Comparison of ENCODE assay signal across 1 cellular context in the genomic region with DNA sequence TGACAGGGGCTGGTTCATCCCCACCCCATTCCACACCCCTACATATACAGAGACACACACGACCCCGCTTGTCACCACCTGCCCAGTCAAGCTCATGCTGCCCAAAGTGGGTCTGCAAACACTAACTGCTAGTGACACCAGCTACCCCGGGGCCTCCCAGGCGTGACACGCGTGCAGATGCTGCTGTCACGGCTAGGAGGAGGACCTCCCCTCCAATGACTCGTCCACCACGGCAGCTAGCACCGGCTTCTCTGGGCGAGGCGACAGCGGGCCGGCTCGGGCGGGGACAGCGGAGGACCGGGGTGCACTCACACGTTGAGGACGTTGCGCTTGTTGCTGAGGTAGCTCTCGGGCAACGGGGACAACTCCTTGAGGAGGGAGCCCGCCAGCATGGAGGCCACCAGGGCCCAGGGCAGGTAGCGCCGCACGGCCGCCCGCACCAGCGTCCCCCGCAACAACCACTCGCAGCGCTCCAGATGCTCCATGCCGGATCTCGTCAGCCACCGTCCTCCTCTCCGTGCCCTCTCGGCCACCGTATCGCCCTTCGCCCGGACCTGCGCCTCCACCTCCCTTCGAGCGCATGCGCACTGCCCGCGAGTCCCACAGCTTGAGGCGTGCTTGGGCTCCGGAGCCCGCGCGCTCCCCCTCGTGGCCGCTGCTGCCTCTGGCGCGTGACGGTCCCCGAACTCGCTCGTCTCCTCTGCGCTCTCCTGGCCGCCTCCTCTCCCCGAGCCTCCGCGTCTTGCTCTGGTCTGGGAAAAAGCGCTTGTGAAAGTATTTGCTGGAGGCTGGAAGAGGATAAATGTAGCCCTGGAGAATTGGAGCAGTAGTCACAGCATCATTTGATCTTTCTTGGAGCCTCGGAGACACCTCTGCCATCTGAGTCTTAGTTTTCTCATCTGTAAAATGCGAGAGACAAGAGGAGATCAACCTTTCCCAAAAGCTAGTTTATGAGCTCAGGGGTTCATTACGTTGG.
TF ChIP-seq lines count a peak whose summit lies in the region.

Gene FITM2, minus strand, starts transcription at position 539 of the 976 bp plus-strand sequence. Its CDS starts 54 bp downstream, at position 485.

TF ChIP-seq in K562, 482 proteins besides CTCF, POLR2A, EP300 and RAD21 (continued from another document and continues in another):
- TF ChIP-seq CBFA2T3 (IDR thresholded peaks at IDR 0.05) (0 out of 2 replicates have a peak, but pooled peaks have one; percentile 19), DACH1 (IDR thresholded peaks at IDR 0.05; ENCODE audit: partially characterized antibody) (no peak), LARP7 (IDR thresholded peaks at IDR 0.05) (no peak; the same call in 1 of the 2 replicates), ZNF507 (tag; conservative IDR thresholded peaks at IDR 0.05) (no peak), CSDE1 (IDR thresholded peaks at IDR 0.05) (no peak), IFI16 (CRISPR knock-in tag; IDR thresholded peaks at IDR 0.05) (no peak), TRIM24 (IDR thresholded peaks at IDR 0.05) (no peak; a peak in 1 of 4 replicates), KDM4B (IDR thresholded peaks at IDR 0.05; ENCODE audit: borderline replicate concordance in 2 of 2, low read depth in 1 of 2) (no peak), ZC3H8 (IDR thresholded peaks at IDR 0.05) (no peak), HNRNPLL (IDR thresholded peaks at IDR 0.05; ENCODE audit: low read depth, low read length, poor library complexity, severe bottlenecking) (peak; percentile 63), ZNF311 (CRISPR knock-in tag; IDR thresholded peaks at IDR 0.05) (no peak), SMAD3 (CRISPR knock-in tag; conservative IDR thresholded peaks at IDR 0.05) (no peak), TAL1 (IDR thresholded peaks at IDR 0.05) (no peak), ELF2 (CRISPR knock-in tag; IDR thresholded peaks at IDR 0.05) (no peak), CLOCK (CRISPR knock-in tag; IDR thresholded peaks at IDR 0.05; ENCODE audit: borderline replicate concordance) (no peak), SMARCC2 (IDR thresholded peaks at IDR 0.05; ENCODE audit: low read depth) (no peak), SLC30A9 (CRISPR knock-in tag; IDR thresholded peaks at IDR 0.05) (no peak), ZNF717 (CRISPR knock-in tag; IDR thresholded peaks at IDR 0.05) (no peak), CREM (IDR thresholded peaks at IDR 0.05; ENCODE audit: low read depth) (peak; percentile 74; the same call in 1 of the 2 replicates), ZNF239 (CRISPR knock-in tag; IDR thresholded peaks at IDR 0.05) (no peak), BRD9 (IDR thresholded peaks at IDR 0.05; ENCODE audit: low read depth, partially characterized antibody) (no peak), POLR2AphosphoS2 (IDR thresholded peaks at IDR 0.05; ENCODE audit: low read length) (no peak), TCF7L2 (IDR thresholded peaks at IDR 0.05; ENCODE audit: low read depth, low read length) (no peak), TEAD4 (IDR thresholded peaks at IDR 0.05; ENCODE audit: low read length) (no peak), TEAD4 (CRISPR knock-in tag; IDR thresholded peaks at IDR 0.05; ENCODE audit: borderline replicate concordance) (no peak), TARDBP (IDR thresholded peaks at IDR 0.05) (peak; percentile 58; the same call in 1 of the 2 replicates), CHD1 (IDR thresholded peaks at IDR 0.05; ENCODE audit: low read length) (no peak), EGR1 (conservative IDR thresholded peaks at IDR 0.05) (0 out of 2 replicates have a peak, but pooled peaks have one; percentile 10), MYNN (IDR thresholded peaks at IDR 0.05) (no peak), MYNN (CRISPR knock-in tag; IDR thresholded peaks at IDR 0.05) (no peak), SREBF1 (IDR thresholded peaks at IDR 0.05; ENCODE audit: borderline replicate concordance, low read depth, low read length) (no peak), MCM2 (IDR thresholded peaks at IDR 0.05; ENCODE audit: low read depth) (no peak), FOXA1 (IDR thresholded peaks at IDR 0.05; ENCODE audit: borderline replicate concordance) (no peak), KLF6 (CRISPR knock-in tag; IDR thresholded peaks at IDR 0.05; ENCODE audit: borderline replicate concordance) (no peak), RBM15 (IDR thresholded peaks at IDR 0.05; ENCODE audit: insufficient read depth, low read length) (no peak)
- TF ChIP-seq, protein P1, sequence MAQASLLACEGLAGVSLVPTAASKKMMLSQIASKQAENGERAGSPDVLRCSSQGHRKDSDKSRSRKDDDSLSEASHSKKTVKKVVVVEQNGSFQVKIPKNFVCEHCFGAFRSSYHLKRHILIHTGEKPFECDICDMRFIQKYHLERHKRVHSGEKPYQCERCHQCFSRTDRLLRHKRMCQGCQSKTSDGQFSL (CRISPR knock-in tag; IDR thresholded peaks at IDR 0.05) = no peak
- TF ChIP-seq, protein P1 (tag; IDR thresholded peaks at IDR 0.05) = no peak
- TF ChIP-seq, protein P2, sequence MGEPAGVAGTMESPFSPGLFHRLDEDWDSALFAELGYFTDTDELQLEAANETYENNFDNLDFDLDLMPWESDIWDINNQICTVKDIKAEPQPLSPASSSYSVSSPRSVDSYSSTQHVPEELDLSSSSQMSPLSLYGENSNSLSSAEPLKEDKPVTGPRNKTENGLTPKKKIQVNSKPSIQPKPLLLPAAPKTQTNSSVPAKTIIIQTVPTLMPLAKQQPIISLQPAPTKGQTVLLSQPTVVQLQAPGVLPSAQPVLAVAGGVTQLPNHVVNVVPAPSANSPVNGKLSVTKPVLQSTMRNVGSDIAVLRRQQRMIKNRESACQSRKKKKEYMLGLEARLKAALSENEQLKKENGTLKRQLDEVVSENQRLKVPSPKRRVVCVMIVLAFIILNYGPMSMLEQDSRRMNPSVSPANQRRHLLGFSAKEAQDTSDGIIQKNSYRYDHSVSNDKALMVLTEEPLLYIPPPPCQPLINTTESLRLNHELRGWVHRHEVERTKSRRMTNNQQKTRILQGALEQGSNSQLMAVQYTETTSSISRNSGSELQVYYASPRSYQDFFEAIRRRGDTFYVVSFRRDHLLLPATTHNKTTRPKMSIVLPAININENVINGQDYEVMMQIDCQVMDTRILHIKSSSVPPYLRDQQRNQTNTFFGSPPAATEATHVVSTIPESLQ (CRISPR knock-in tag; IDR thresholded peaks at IDR 0.05) = 0 out of 2 replicates have a peak, but pooled peaks have one; percentile 73
- TF ChIP-seq, protein P3, sequence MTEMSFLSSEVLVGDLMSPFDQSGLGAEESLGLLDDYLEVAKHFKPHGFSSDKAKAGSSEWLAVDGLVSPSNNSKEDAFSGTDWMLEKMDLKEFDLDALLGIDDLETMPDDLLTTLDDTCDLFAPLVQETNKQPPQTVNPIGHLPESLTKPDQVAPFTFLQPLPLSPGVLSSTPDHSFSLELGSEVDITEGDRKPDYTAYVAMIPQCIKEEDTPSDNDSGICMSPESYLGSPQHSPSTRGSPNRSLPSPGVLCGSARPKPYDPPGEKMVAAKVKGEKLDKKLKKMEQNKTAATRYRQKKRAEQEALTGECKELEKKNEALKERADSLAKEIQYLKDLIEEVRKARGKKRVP (CRISPR knock-in tag; IDR thresholded peaks at IDR 0.05) = no peak
- TF ChIP-seq, protein P4, sequence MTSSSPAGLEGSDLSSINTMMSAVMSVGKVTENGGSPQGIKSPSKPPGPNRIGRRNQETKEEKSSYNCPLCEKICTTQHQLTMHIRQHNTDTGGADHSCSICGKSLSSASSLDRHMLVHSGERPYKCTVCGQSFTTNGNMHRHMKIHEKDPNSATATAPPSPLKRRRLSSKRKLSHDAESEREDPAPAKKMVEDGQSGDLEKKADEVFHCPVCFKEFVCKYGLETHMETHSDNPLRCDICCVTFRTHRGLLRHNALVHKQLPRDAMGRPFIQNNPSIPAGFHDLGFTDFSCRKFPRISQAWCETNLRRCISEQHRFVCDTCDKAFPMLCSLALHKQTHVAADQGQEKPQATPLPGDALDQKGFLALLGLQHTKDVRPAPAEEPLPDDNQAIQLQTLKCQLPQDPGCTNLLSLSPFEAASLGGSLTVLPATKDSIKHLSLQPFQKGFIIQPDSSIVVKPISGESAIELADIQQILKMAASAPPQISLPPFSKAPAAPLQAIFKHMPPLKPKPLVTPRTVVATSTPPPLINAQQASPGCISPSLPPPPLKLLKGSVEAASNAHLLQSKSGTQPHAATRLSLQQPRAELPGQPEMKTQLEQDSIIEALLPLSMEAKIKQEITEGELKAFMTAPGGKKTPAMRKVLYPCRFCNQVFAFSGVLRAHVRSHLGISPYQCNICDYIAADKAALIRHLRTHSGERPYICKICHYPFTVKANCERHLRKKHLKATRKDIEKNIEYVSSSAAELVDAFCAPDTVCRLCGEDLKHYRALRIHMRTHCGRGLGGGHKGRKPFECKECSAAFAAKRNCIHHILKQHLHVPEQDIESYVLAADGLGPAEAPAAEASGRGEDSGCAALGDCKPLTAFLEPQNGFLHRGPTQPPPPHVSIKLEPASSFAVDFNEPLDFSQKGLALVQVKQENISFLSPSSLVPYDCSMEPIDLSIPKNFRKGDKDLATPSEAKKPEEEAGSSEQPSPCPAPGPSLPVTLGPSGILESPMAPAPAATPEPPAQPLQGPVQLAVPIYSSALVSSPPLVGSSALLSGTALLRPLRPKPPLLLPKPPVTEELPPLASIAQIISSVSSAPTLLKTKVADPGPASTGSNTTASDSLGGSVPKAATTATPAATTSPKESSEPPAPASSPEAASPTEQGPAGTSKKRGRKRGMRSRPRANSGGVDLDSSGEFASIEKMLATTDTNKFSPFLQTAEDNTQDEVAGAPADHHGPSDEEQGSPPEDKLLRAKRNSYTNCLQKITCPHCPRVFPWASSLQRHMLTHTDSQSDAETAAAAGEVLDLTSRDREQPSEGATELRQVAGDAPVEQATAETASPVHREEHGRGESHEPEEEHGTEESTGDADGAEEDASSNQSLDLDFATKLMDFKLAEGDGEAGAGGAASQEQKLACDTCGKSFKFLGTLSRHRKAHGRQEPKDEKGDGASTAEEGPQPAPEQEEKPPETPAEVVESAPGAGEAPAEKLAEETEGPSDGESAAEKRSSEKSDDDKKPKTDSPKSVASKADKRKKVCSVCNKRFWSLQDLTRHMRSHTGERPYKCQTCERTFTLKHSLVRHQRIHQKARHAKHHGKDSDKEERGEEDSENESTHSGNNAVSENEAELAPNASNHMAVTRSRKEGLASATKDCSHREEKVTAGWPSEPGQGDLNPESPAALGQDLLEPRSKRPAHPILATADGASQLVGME (CRISPR knock-in tag; IDR thresholded peaks at IDR 0.05) = no peak
- TF ChIP-seq, protein P5, sequence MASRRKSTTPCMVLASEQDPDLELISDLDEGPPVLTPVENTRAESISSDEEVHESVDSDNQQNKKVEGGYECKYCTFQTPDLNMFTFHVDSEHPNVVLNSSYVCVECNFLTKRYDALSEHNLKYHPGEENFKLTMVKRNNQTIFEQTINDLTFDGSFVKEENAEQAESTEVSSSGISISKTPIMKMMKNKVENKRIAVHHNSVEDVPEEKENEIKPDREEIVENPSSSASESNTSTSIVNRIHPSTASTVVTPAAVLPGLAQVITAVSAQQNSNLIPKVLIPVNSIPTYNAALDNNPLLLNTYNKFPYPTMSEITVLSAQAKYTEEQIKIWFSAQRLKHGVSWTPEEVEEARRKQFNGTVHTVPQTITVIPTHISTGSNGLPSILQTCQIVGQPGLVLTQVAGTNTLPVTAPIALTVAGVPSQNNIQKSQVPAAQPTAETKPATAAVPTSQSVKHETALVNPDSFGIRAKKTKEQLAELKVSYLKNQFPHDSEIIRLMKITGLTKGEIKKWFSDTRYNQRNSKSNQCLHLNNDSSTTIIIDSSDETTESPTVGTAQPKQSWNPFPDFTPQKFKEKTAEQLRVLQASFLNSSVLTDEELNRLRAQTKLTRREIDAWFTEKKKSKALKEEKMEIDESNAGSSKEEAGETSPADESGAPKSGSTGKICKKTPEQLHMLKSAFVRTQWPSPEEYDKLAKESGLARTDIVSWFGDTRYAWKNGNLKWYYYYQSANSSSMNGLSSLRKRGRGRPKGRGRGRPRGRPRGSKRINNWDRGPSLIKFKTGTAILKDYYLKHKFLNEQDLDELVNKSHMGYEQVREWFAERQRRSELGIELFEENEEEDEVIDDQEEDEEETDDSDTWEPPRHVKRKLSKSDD (conservative IDR thresholded peaks at IDR 0.05; ENCODE audit: low read length) = no peak
- TF ChIP-seq, protein P6, sequence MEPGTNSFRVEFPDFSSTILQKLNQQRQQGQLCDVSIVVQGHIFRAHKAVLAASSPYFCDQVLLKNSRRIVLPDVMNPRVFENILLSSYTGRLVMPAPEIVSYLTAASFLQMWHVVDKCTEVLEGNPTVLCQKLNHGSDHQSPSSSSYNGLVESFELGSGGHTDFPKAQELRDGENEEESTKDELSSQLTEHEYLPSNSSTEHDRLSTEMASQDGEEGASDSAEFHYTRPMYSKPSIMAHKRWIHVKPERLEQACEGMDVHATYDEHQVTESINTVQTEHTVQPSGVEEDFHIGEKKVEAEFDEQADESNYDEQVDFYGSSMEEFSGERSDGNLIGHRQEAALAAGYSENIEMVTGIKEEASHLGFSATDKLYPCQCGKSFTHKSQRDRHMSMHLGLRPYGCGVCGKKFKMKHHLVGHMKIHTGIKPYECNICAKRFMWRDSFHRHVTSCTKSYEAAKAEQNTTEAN (CRISPR knock-in tag; IDR thresholded peaks at IDR 0.05) = no peak
